8 cellular contexts compared by ENCODE assay signal in genomic region chr11:73335204-73335923, GRCh38. TPM values are rescaled to one million over a fixed set of nuclear protein-coding genes. Genes with fewer than 3 reads are reported as not detected.
DNase-seq lines count a peak whose midpoint lies in the region; ATAC-seq and TF ChIP-seq lines count a peak whose summit lies in the region.

No MANE protein-coding gene starts in this region.

- ATAC-seq in GM18907 (IDR thresholded peaks at IDR 0.05; ENCODE audit: unreplicated experiment): no peak

- peak overlapping the region; percentile 48 for H2BK5ac ChIP-seq in mesenchymal stem cell (ENCODE audit: low read depth, low read length, poor library complexity, severe bottlenecking)

- H3K36me3 ChIP-seq in mesenchymal stem cell (ENCODE audit: control insufficient read depth in 1 of 2, insufficient read depth in 2 of 2, low read depth in 1 of 2, low read length in 2 of 2): peaks cover 0 to 21% of the 10 kb centered on the region in 2 experiments

- peak overlapping the region; percentile 97 for H4K91ac ChIP-seq in mesenchymal stem cell (ENCODE audit: low read length)

- H3K4me2 ChIP-seq in mesenchymal stem cell (ENCODE audit: low read length, poor library complexity, severe bottlenecking): peak overlapping the region; percentile 30

- no peaks in the 10 kb centered on the region for H3K27me3 ChIP-seq in mesenchymal stem cell (ENCODE audit: control insufficient read depth in 1 of 2, insufficient read depth in 1 of 2, low read length in 2 of 2)

- 14% methylated on average over 2 of the region's 4 CpGs for WGBS in mesenchymal stem cell

- H3K9me3 ChIP-seq in mesenchymal stem cell (ENCODE audit: control insufficient read depth, low read length): no peaks in the 10 kb centered on the region

- DNase-seq in Ammon's horn (ENCODE audit: low spot score) (peak; percentile 84), HFF-Myc (ENCODE audit: extremely low read depth, low read depth) (peak; percentile 81), NCI-H774 (lab: John Stamatoyannopoulos, UW) (peak; percentile 37), ecto neural progenitor cell (ENCODE audit: low spot score) (peak; percentile 91), mesenchymal stem cell (peak; percentile 90)
- peak; percentile 86 to 87 for DNase-seq in activated CD4-positive, alpha-beta T cell treated with anti-CD3 and anti-CD28 coated beads, Interleukin-2, amount 50 U/mL, for 48 hours
- peak; percentile 59 for DNase-seq in stimulated activated CD8-positive, alpha-beta memory T cell treated with anti-CD3 and anti-CD28 coated beads, Interleukin-12 subunit alpha, Interleukin-12 subunit beta, amount 100 ng/mL, for 4 hours (ENCODE audit: low read depth)

- peak overlapping the region; percentile 68 for H2BK15ac ChIP-seq in mesenchymal stem cell (ENCODE audit: low read depth, poor library complexity, severe bottlenecking)

- H3K27ac ChIP-seq in mesenchymal stem cell (ENCODE audit: low read length, poor library complexity, severe bottlenecking): peak overlapping the region; percentile 88

- peaks cover 19% of the 10 kb centered on the region for H3K79me1 ChIP-seq in mesenchymal stem cell (replicated peaks; ENCODE audit: low read length, poor library complexity, severe bottlenecking)

- H3K23ac ChIP-seq in mesenchymal stem cell (ENCODE audit: low read length in 2 of 2): peak overlapping the region in 1 of 2 experiments; percentile 28

- peak overlapping the region; percentile 97 to 98 for H3K18ac ChIP-seq in mesenchymal stem cell (ENCODE audit: low read depth in 1 of 2, low read length in 2 of 2)

- H3K4me1 ChIP-seq in mesenchymal stem cell (ENCODE audit: control insufficient read depth, insufficient read depth, low read depth, low read length): peaks cover 49% of the 10 kb centered on the region

- H2BK12ac ChIP-seq in mesenchymal stem cell (ENCODE audit: low read length in 2 of 2): peak overlapping the region; percentile 38 to 97

- no peak overlapping the region for H2AFZ ChIP-seq in mesenchymal stem cell (ENCODE audit: low read depth, low read length)

- H3K4me3 ChIP-seq in HFF-Myc (replicated peaks; ENCODE audit: low read depth, low read length): no peak overlapping the region
- H3K4me3 ChIP-seq in mesenchymal stem cell (ENCODE audit: insufficient read depth in 1 of 2, low read depth in 1 of 2, low read length in 2 of 2): peak overlapping the region in 1 of 2 experiments; percentile 47

- H2AK5ac ChIP-seq in mesenchymal stem cell (ENCODE audit: low read length, severe bottlenecking): peak overlapping the region; percentile 74

- peak overlapping the region in 1 of 2 experiments; percentile 84 for H3K14ac ChIP-seq in mesenchymal stem cell (ENCODE audit: low read length in 2 of 2)

- peak overlapping the region; percentile 90 for H4K8ac ChIP-seq in mesenchymal stem cell (ENCODE audit: low read length)

- peak overlapping the region; percentile 82 to 93 for H3K4ac ChIP-seq in mesenchymal stem cell (ENCODE audit: low read depth in 1 of 2, low read length in 2 of 2)

- peak overlapping the region; percentile 91 for H2BK120ac ChIP-seq in mesenchymal stem cell (ENCODE audit: low read depth, low read length)

- peak overlapping the region; percentile 63 for H3K9ac ChIP-seq in mesenchymal stem cell (ENCODE audit: low read length)

- peak; percentile 99 for TF ChIP-seq CTCF in HFF-Myc (IDR thresholded peaks at IDR 0.05; ENCODE audit: low read depth, low read length, missing control alignments)

RNA-seq across cellular contexts. Expression of gene ARHGEF17, which starts 27.3 kb away (rescaled TPM):
- polyA plus RNA-seq in mesenchymal stem cell (2013, experiment 1 of 2): 69.6 TPM
- polyA plus RNA-seq in mesenchymal stem cell (2013, experiment 2 of 2): 65.7 TPM

RNA-seq across cellular contexts. Expression of gene RELT, which starts 40.8 kb away (rescaled TPM):
- polyA plus RNA-seq in mesenchymal stem cell (2013, experiment 1 of 2): 2.6 TPM
- polyA plus RNA-seq in mesenchymal stem cell (2013, experiment 2 of 2): 3.0 TPM

Comparison
In these comparisons a context has a peak if more than half of its experiments do, and no peak if none do; other contexts are left out.
1. DNase-seq: peak in every context shown above with its lines; median percentile 91 in ecto neural progenitor cell; 90 in mesenchymal stem cell; 86 in activated CD4-positive, alpha-beta T cell treated with anti-CD3 and anti-CD28 coated beads, Interleukin-2, amount 50 U/mL, for 48 hours; 84 in Ammon's horn; 81 in HFF-Myc; 59 in stimulated activated CD8-positive, alpha-beta memory T cell treated with anti-CD3 and anti-CD28 coated beads, Interleukin-12 subunit alpha, Interleukin-12 subunit beta, amount 100 ng/mL, for 4 hours; 37 in NCI-H774.